Comparison of ENCODE assay signal across 2 cellular contexts in genomic region chr12:111040690-111041089, GRCh38.
TF ChIP-seq lines count a peak whose summit lies in the region.

No MANE protein-coding gene starts in this region.

TF ChIP-seq in HCT116, 20 proteins besides CTCF, POLR2A, EP300 and RAD21 (continued from another document):
- TF ChIP-seq TCF7L2 (IDR thresholded peaks at IDR 0.05; ENCODE audit: borderline replicate concordance, extremely low read depth, insufficient read depth, insufficient read length) (no peak), CEBPB (IDR thresholded peaks at IDR 0.05; ENCODE audit: low read depth) (no peak), EZH2 (IDR thresholded peaks at IDR 0.05) (no peak), JUND (IDR thresholded peaks at IDR 0.05) (no peak), ZBTB33 (IDR thresholded peaks at IDR 0.05; ENCODE audit: extremely low read depth, insufficient replicate concordance, low read length) (no peak), ELF1 (IDR thresholded peaks at IDR 0.05; ENCODE audit: borderline replicate concordance, low read depth) (no peak), EGR1 (IDR thresholded peaks at IDR 0.05; ENCODE audit: low read depth) (no peak), REST (IDR thresholded peaks at IDR 0.05; ENCODE audit: low read depth) (no peak), POLR2AphosphoS5 (IDR thresholded peaks at IDR 0.05; ENCODE audit: low read depth, low read length) (no peak), FOSL1 (IDR thresholded peaks at IDR 0.05; ENCODE audit: low read depth) (no peak), MAX (IDR thresholded peaks at IDR 0.05) (no peak), CBX3 (IDR thresholded peaks at IDR 0.05; ENCODE audit: low read depth) (no peak)

TF ChIP-seq in K562, 482 proteins besides CTCF, POLR2A, EP300 and RAD21 (continued from another document):
- peak; percentile 93 for TF ChIP-seq ZBTB40 (IDR thresholded peaks at IDR 0.05)
- peak; percentile 87 for TF ChIP-seq ZBTB40 (CRISPR knock-in tag; IDR thresholded peaks at IDR 0.05)
